8 cellular contexts compared by ENCODE assay signal in the genomic region with DNA sequence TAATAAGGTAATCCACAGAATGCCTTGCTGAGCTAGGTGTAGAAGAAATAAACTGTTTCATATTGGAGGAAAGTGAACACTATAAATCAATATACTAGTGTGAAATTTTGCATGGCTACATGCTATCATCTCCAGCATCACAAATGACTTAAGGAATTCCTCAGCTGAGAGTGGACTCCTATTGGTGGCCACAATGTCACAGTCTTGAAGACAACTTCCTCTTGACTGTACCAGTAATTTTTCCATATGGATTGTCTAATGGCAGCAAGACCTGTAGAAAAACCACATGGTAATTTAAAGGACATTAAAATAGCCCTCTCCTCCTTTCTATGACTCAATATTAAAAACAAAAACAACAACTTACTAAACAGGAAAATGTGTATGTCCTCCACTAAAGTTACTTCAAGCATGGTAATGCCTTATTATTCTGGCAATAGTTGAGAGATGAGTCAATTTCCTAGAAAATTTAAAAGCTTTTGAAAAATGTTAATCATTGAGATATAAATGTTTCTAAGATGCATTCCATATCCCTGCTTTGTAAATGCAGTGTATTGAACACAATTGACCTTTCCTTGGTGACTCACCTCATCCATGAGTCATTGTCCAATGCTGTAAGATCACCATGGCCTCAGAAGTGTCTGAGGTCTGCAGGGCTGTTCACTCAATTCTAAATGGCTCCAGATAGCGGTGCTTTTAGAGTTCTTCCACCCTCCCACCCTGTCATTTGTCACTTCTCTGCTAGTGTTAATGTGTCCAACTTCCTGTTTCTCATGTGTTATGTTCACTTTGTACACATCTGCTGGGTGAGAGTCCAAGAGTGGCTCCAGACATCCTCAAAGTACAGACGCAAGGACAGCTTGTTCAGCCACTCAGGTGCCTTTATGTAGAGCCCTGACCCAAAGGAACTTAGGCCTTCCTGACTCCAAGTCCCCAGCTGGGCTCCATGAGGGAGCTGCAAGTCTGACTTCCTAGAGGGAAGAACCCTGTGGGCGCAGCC. TPM values are rescaled to one million over a fixed set of nuclear protein-coding genes. Genes with fewer than 3 reads are reported as not detected.
DNase-seq lines count a peak whose midpoint lies in the region; ATAC-seq and TF ChIP-seq lines count a peak whose summit lies in the region.

No MANE protein-coding gene starts in this region.

- CTCF ChIA-PET in HEK293T (lab: Yijun Ruan, JAX) = no interaction called here

- H3K9me3 ChIP-seq in right lobe of liver = no peaks in the 10 kb centered on the region

- H3K4me3 ChIP-seq in right lobe of liver = no peak overlapping the region

- peak; percentile 28 to 98 (median 60) for ATAC-seq in right lobe of liver
- ATAC-seq in HG03159 (IDR thresholded peaks at IDR 0.05; ENCODE audit: unreplicated experiment) = no peak

- TF ChIP-seq POLR2A in right lobe of liver (IDR thresholded peaks at IDR 0.05) = no peak

- intact Hi-C loops in CD14-positive monocyte (cut with micrococcal nuclease) (loop anchor here in 1 of 2 donors (2.0 kb wide), 1 partner anchor 21 kb away; no protein-coding TSS in a partner anchor), right lobe of liver (cut with DNase I) (no loop called here)
- intact Hi-C loops in activated T-helper 2 cell treated with anti-CD3 and anti-CD28 coated beads, Interferon-gamma antibody, Interleukin-2, Interleukin-4, amounts not matched to agents 10 μg/mL and 5 μg/mL and 100 μg/mL, durations not matched to agents 14 hours and 24 hours and 36 hours (cut with micrococcal nuclease) = loop anchor here (5.0 kb wide), 1 partner anchor 63 kb away; a partner anchor contains a TSS

- POLR2A ChIA-PET in HEK293T (lab: Yijun Ruan, JAX) = no interaction called here

- peaks cover 0 to 3% (median 1%) of the 10 kb centered on the region in 3 donors for H3K27me3 Mint-ChIP-seq in CD14-positive monocyte (ENCODE audit: low read depth in 3 of 3)
- H3K27me3 Mint-ChIP-seq in activated T-helper 2 cell treated with anti-CD3 and anti-CD28 coated beads, Interferon-gamma antibody, Interleukin-2, Interleukin-4, amounts not matched to agents 10 μg/mL and 5 μg/mL and 100 μg/mL, durations not matched to agents 14 hours and 24 hours and 36 hours (ENCODE audit: low read depth) = no peaks in the 10 kb centered on the region

- H3K4me3 Mint-ChIP-seq in CD14-positive monocyte = no peak overlapping the region
- no peak overlapping the region for H3K4me3 Mint-ChIP-seq in activated T-helper 2 cell treated with anti-CD3 and anti-CD28 coated beads, Interferon-gamma antibody, Interleukin-2, Interleukin-4, amounts not matched to agents 10 μg/mL and 5 μg/mL and 100 μg/mL, durations not matched to agents 14 hours and 24 hours and 36 hours (ENCODE audit: low read depth)

- peaks cover 9% of the 10 kb centered on the region for H3K4me1 Mint-ChIP-seq in CD14-positive monocyte
- peaks cover 7% of the 10 kb centered on the region for H3K4me1 Mint-ChIP-seq in activated T-helper 2 cell treated with anti-CD3 and anti-CD28 coated beads, Interferon-gamma antibody, Interleukin-2, Interleukin-4, amounts not matched to agents 10 μg/mL and 5 μg/mL and 100 μg/mL, durations not matched to agents 14 hours and 24 hours and 36 hours (ENCODE audit: low read depth)

- H3K9me3 Mint-ChIP-seq in CD14-positive monocyte = peaks cover 0 to 5% (median 0%) of the 10 kb centered on the region in 7 donors
- no peaks in the 10 kb centered on the region for H3K9me3 Mint-ChIP-seq in activated T-helper 2 cell treated with anti-CD3 and anti-CD28 coated beads, Interferon-gamma antibody, Interleukin-2, Interleukin-4, amounts not matched to agents 10 μg/mL and 5 μg/mL and 100 μg/mL, durations not matched to agents 14 hours and 24 hours and 36 hours

- no peak overlapping the region for H3K27ac ChIP-seq in right lobe of liver

- TF ChIP-seq CTCF in CD14-positive monocyte (IDR thresholded peaks at IDR 0.05) (no peak), right lobe of liver (IDR thresholded peaks at IDR 0.05) (no peak)

- no peaks in the 10 kb centered on the region for H3K4me1 ChIP-seq in right lobe of liver

- 14% methylated on average over 2 of the region's 3 CpGs for WGBS in right lobe of liver (ENCODE audit: insufficient coverage, low coverage, low lambda C conversion rate, missing lambda C conversion rate)

- H3K36me3 Mint-ChIP-seq in CD14-positive monocyte = no peaks in the 10 kb centered on the region
- no peaks in the 10 kb centered on the region for H3K36me3 Mint-ChIP-seq in activated T-helper 2 cell treated with anti-CD3 and anti-CD28 coated beads, Interferon-gamma antibody, Interleukin-2, Interleukin-4, amounts not matched to agents 10 μg/mL and 5 μg/mL and 100 μg/mL, durations not matched to agents 14 hours and 24 hours and 36 hours (ENCODE audit: low read depth)

- peak overlapping the region in 2 of 7 donors; percentile 22 to 48 for H3K27ac Mint-ChIP-seq in CD14-positive monocyte
- peak overlapping the region; percentile 48 for H3K27ac Mint-ChIP-seq in activated T-helper 2 cell treated with anti-CD3 and anti-CD28 coated beads, Interferon-gamma antibody, Interleukin-2, Interleukin-4, amounts not matched to agents 10 μg/mL and 5 μg/mL and 100 μg/mL, durations not matched to agents 14 hours and 24 hours and 36 hours

- DNase-seq in CD14-positive monocyte (ENCODE audit: low spot score) (peak; percentile 58), HS-5 (ENCODE audit: low read depth) (peak; percentile 99), right lobe of liver (no peak), NAMALWA (ENCODE audit: low spot score) (no peak), NCI-H82 (lab: John Stamatoyannopoulos, UW) (no peak), HEK293T (ENCODE audit: extremely low spot score) (no peak)
- no peak for DNase-seq in activated T-helper 2 cell treated with anti-CD3 and anti-CD28 coated beads, Interferon-gamma antibody, Interleukin-2, Interleukin-4, amounts not matched to agents 10 μg/mL and 5 μg/mL and 100 μg/mL, durations not matched to agents 14 hours and 24 hours and 36 hours (ENCODE audit: low spot score)

- no peaks in the 10 kb centered on the region for H3K27me3 ChIP-seq in right lobe of liver

- no peaks in the 10 kb centered on the region for H3K36me3 ChIP-seq in right lobe of liver

TF ChIP-seq in HEK293T, 16 proteins besides CTCF, POLR2A, EP300 and RAD21:
- TF ChIP-seq TARDBP (IDR thresholded peaks at IDR 0.05) (no peak), L3MBTL2 (conservative IDR thresholded peaks at IDR 0.05) (no peak), HDGF (IDR thresholded peaks at IDR 0.05; ENCODE audit: borderline replicate concordance) (no peak), FOXK2 (IDR thresholded peaks at IDR 0.05) (no peak), ZNF384 (IDR thresholded peaks at IDR 0.05) (no peak), FOXA1 (IDR thresholded peaks at IDR 0.05) (no peak), SP1 (IDR thresholded peaks at IDR 0.05) (no peak), NFRKB (IDR thresholded peaks at IDR 0.05) (no peak), SUZ12 (IDR thresholded peaks at IDR 0.05) (no peak), ELF4 (IDR thresholded peaks at IDR 0.05) (no peak), ARNT (IDR thresholded peaks at IDR 0.05) (no peak), CTBP1 (IDR thresholded peaks at IDR 0.05; ENCODE audit: borderline replicate concordance) (no peak), FOXM1 (IDR thresholded peaks at IDR 0.05; ENCODE audit: borderline replicate concordance) (no peak), BHLHE40 (IDR thresholded peaks at IDR 0.05; ENCODE audit: borderline replicate concordance) (no peak), LEF1 (IDR thresholded peaks at IDR 0.05; ENCODE audit: borderline replicate concordance) (no peak)
- TF ChIP-seq, protein P1, sequence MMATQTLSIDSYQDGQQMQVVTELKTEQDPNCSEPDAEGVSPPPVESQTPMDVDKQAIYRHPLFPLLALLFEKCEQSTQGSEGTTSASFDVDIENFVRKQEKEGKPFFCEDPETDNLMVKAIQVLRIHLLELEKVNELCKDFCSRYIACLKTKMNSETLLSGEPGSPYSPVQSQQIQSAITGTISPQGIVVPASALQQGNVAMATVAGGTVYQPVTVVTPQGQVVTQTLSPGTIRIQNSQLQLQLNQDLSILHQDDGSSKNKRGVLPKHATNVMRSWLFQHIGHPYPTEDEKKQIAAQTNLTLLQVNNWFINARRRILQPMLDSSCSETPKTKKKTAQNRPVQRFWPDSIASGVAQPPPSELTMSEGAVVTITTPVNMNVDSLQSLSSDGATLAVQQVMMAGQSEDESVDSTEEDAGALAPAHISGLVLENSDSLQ (IDR thresholded peaks at IDR 0.05) = no peak
TF ChIP-seq in HEK293T: peak in this region for 0.

RNA-seq across cellular contexts. Expression of a gene that starts 32.8 kb away (rescaled TPM):
- polyA plus RNA-seq in CD14-positive monocyte = not detected
- total RNA-seq in activated T-helper 2 cell treated with anti-CD3 and anti-CD28 coated beads, Interferon-gamma antibody, Interleukin-2, Interleukin-4, amounts not matched to agents 10 μg/mL and 5 μg/mL and 100 μg/mL, durations not matched to agents 14 hours and 24 hours and 36 hours = not detected in 2 replicates
- under 1 TPM in 3 of 6 experiments, not detected in 3; 0.17 to 0.25 (median 0.25) TPM for total RNA-seq in right lobe of liver

Comparison
In these comparisons a context has a peak if more than half of its experiments do, and no peak if none do; other contexts are left out.
1. DNase-seq: peak in CD14-positive monocyte (single experiment) and HS-5 (single experiment); none in activated T-helper 2 cell treated with anti-CD3 and anti-CD28 coated beads, Interferon-gamma antibody, Interleukin-2, Interleukin-4, amounts not matched to agents 10 μg/mL and 5 μg/mL and 100 μg/mL, durations not matched to agents 14 hours and 24 hours and 36 hours (single experiment), right lobe of liver (0 of 3), NAMALWA (single experiment), NCI-H82 (single experiment) and HEK293T (single experiment).